In genomic region chr1:219415915-219416314, GRCh38 we compare ENCODE assay signal across 3 cellular contexts.
"Had no signal": no experiment of that assay in that cellular context is flagged by ENCODE, and none has a peak within 500 bp of the region (broad histone marks: within the 10 kb centered on the region; RNA-seq: fewer than 3 reads in every experiment).

No MANE protein-coding gene starts in this region.

- H3K27ac ChIP-seq: GM23248 had no signal

- H3K4me1 ChIP-seq: HAP-1 had no signal

- H3K4me2 ChIP-seq: GM23338 had no signal

- H3K9ac ChIP-seq: GM23248 had no signal

- H2AFZ ChIP-seq: GM23248 had no signal

- H3K4me3 ChIP-seq: GM23248, GM23338, HAP-1 had no signal

- H3K36me3 ChIP-seq: HAP-1 had no signal

- H3K9me3 ChIP-seq: HAP-1 had no signal
